1 cellular context compared by ENCODE assay signal in genomic region chr15:67839929-67840746, GRCh38.
A peak's percentile ranks its signal among the peaks of the same experiment; 100 is the strongest.
TF ChIP-seq lines count a peak whose summit lies in the region.

RNU6-1 (minus strand) TSS chr15:67840045.

TF ChIP-seq in K562, 482 proteins besides CTCF, POLR2A, EP300 and RAD21 (continued from another document and continues in another):
- TF ChIP-seq GATAD2B (IDR thresholded peaks at IDR 0.05; ENCODE audit: borderline replicate concordance) (0 out of 2 replicates have a peak, but pooled peaks have one; percentile 9), SOX6 (IDR thresholded peaks at IDR 0.05) (peak; percentile 37; the same call in 1 of the 2 replicates), ZC3H11A (IDR thresholded peaks at IDR 0.05; ENCODE audit: low read depth, low read length) (no peak), ZFPM2 (CRISPR knock-in tag; IDR thresholded peaks at IDR 0.05) (no peak), MAFK (IDR thresholded peaks at IDR 0.05; ENCODE audit: low read length) (peak; percentile 7), CEBPG (CRISPR knock-in tag; IDR thresholded peaks at IDR 0.05) (no peak), CEBPG (tag; conservative IDR thresholded peaks at IDR 0.05 in 1 of 2, IDR thresholded peaks at IDR 0.05 in 1 of 2) (no peak), ZNF511 (CRISPR knock-in tag; IDR thresholded peaks at IDR 0.05) (no peak), PATZ1 (CRISPR knock-in tag; IDR thresholded peaks at IDR 0.05; ENCODE audit: borderline replicate concordance) (0 out of 2 replicates have a peak, but pooled peaks have one; percentile 40), KAT8 (IDR thresholded peaks at IDR 0.05; ENCODE audit: low read depth) (no peak), DNMT1 (IDR thresholded peaks at IDR 0.05) (no peak), ZKSCAN8 (CRISPR knock-in tag; IDR thresholded peaks at IDR 0.05) (no peak; the same call in 1 of the 2 replicates), ZNF407 (IDR thresholded peaks at IDR 0.05; ENCODE audit: low read depth) (no peak), CBFA2T3 (IDR thresholded peaks at IDR 0.05) (no peak), TAF15 (IDR thresholded peaks at IDR 0.05; ENCODE audit: low read depth, low read length) (no peak), BRD9 (IDR thresholded peaks at IDR 0.05; ENCODE audit: low read depth, partially characterized antibody) (no peak), ZBTB40 (IDR thresholded peaks at IDR 0.05) (peak; percentile 88), ZBTB40 (CRISPR knock-in tag; IDR thresholded peaks at IDR 0.05) (no peak), ZNF316 (IDR thresholded peaks at IDR 0.05) (peak; percentile 67), SNAPC5 (CRISPR knock-in tag; IDR thresholded peaks at IDR 0.05) (peak; percentile 98), FIP1L1 (IDR thresholded peaks at IDR 0.05; ENCODE audit: low read depth, low read length, poor library complexity, severe bottlenecking) (no peak), HMG20B (CRISPR knock-in tag; IDR thresholded peaks at IDR 0.05) (no peak), ZKSCAN1 (IDR thresholded peaks at IDR 0.05; ENCODE audit: low read depth, low read length) (no peak), HDAC8 (tag; IDR thresholded peaks at IDR 0.05) (0 out of 2 replicates have a peak, but pooled peaks have one; percentile 39), ZNF217 (CRISPR knock-in tag; IDR thresholded peaks at IDR 0.05) (no peak), SRSF9 (IDR thresholded peaks at IDR 0.05; ENCODE audit: borderline replicate concordance, low read depth, low read length) (no peak), ZBTB1 (CRISPR knock-in tag; IDR thresholded peaks at IDR 0.05; ENCODE audit: borderline replicate concordance, low read depth) (no peak), ZBTB8A (IDR thresholded peaks at IDR 0.05; ENCODE audit: partially characterized antibody) (no peak), HNRNPL (IDR thresholded peaks at IDR 0.05; ENCODE audit: low read depth, low read length) (no peak), CAMTA2 (CRISPR knock-in tag; conservative IDR thresholded peaks at IDR 0.05) (no peak), NFE2L1 (tag; IDR thresholded peaks at IDR 0.05; ENCODE audit: borderline replicate concordance, low read depth) (no peak), BRCA1 (IDR thresholded peaks at IDR 0.05) (no peak), BRCA1 (CRISPR knock-in tag; IDR thresholded peaks at IDR 0.05) (no peak), CGGBP1 (CRISPR knock-in tag; IDR thresholded peaks at IDR 0.05) (0 out of 2 replicates have a peak, but pooled peaks have one; percentile 81), BACH1 (tag; IDR thresholded peaks at IDR 0.05) (no peak), ZNF146 (CRISPR knock-in tag; IDR thresholded peaks at IDR 0.05; ENCODE audit: unreplicated experiment) (no peak), ZNF766 (CRISPR knock-in tag; conservative IDR thresholded peaks at IDR 0.05) (peak; percentile 75; the same call in 1 of the 2 replicates), ZNF780A (CRISPR knock-in tag; IDR thresholded peaks at IDR 0.05) (0 out of 2 replicates have a peak, but pooled peaks have one; percentile 36), KLF1 (tag; IDR thresholded peaks at IDR 0.05) (no peak), MYBL2 (IDR thresholded peaks at IDR 0.05; ENCODE audit: low read depth) (no peak), MYBL2 (CRISPR knock-in tag; IDR thresholded peaks at IDR 0.05; ENCODE audit: borderline replicate concordance) (no peak), CREB3L1 (IDR thresholded peaks at IDR 0.05; ENCODE audit: borderline replicate concordance, low read depth) (peak; percentile 50; the same call in 1 of the 2 replicates)
